In genomic region chr13:50195045-50195444, GRCh38 we compare ENCODE assay signal across 24 cellular contexts.
DNase-seq lines count a peak whose midpoint lies in the region; ATAC-seq, FAIRE-seq and TF ChIP-seq lines count a peak whose summit lies in the region.
"Had no signal": no experiment of that assay in that cellular context is flagged by ENCODE, and none has a peak within 500 bp of the region (broad histone marks: within the 10 kb centered on the region; RNA-seq: fewer than 3 reads in every experiment).

No MANE protein-coding gene starts in this region.

- H3K9me3 ChIP-seq in HepG2 (ENCODE audit: low read length) (no peaks in the 10 kb centered on the region), right lobe of liver (no peaks in the 10 kb centered on the region), Loucy (ENCODE audit: insufficient read depth, low read depth, low read length) (no peaks in the 10 kb centered on the region)
- H3K9me3 ChIP-seq: BE2C, BLaER1 had no signal

- H3K79me2 ChIP-seq in HepG2 (ENCODE audit: insufficient read depth, low read length) (peaks cover 81% of the 10 kb centered on the region), Loucy (ENCODE audit: insufficient read depth, low read length) (peaks cover 100% of the 10 kb centered on the region)

- TF ChIP-seq EP300 in HepG2 (IDR thresholded peaks at IDR 0.05; ENCODE audit: low read depth in 2 of 2, low read length in 2 of 2) (no peak), HepG2 (CRISPR knock-in tag; IDR thresholded peaks at IDR 0.05; ENCODE audit: borderline replicate concordance) (no peak)

- TF ChIP-seq POLR2A in HepG2 (IDR thresholded peaks at IDR 0.05; ENCODE audit: insufficient read depth in 1 of 2, low read depth in 2 of 2, low read length in 2 of 2) (no peak), right lobe of liver (IDR thresholded peaks at IDR 0.05) (no peak)

- TF ChIP-seq CTCF in HepG2 (CRISPR knock-in tag; IDR thresholded peaks at IDR 0.05) (no peak), right lobe of liver (IDR thresholded peaks at IDR 0.05) (no peak), Loucy (conservative IDR thresholded peaks at IDR 0.05; ENCODE audit: low read length) (no peak), GM13977 (IDR thresholded peaks at IDR 0.05; ENCODE audit: extremely low read depth, insufficient read depth, missing control alignments) (no peak)

- H3K4me1 ChIP-seq in HepG2 (ENCODE audit: insufficient read depth, low read length) (peaks cover 34% of the 10 kb centered on the region), right lobe of liver (peaks cover 0 to 5% (median 0%) of the 10 kb centered on the region in 4 donors), Loucy (ENCODE audit: insufficient read depth, low read length, poor library complexity, severe bottlenecking) (peaks cover 74% of the 10 kb centered on the region)
- H3K4me1 ChIP-seq: BLaER1 had no signal

- DNase-seq in HepG2 (ENCODE audit: low spot score) = no peak
- DNase-seq in right lobe of liver = no peak
- no peak for DNase-seq in GM19239 (ENCODE audit: insufficient read length, low spot score)
- no peak for DNase-seq in GM13977 (ENCODE audit: low spot score)
- DNase-seq: 8988T; ACHN; BE2C; C1 segment of cervical spinal cord; CD4-positive, alpha-beta memory T cell; CD4-positive, CD25-positive, alpha-beta regulatory T cell; CD8-positive, alpha-beta memory T cell; COR-L47; DMS 273 treated with DMSO at 0.1 percent for 48 hours; DMS153; DMS53; DMS79; DND-41; EL; GDM1 had no signal

- 68% methylated on average over 4 of the region's 4 CpGs for WGBS in HepG2 (ENCODE audit: low lambda C conversion rate)
- WGBS in right lobe of liver (ENCODE audit: insufficient coverage, low coverage, low lambda C conversion rate, missing lambda C conversion rate) = 70% methylated on average over 4 of the region's 4 CpGs

- ATAC-seq in HepG2 (no peak), right lobe of liver (no peak)
- ATAC-seq: GM12878 had no signal

- POLR2A ChIA-PET in HepG2 (lab: Yijun Ruan, JAX) = no interaction called here

- H2AFZ ChIP-seq in HepG2 (ENCODE audit: low read length) (no peak overlapping the region), Loucy (ENCODE audit: low read length) (no peak overlapping the region)

- peaks cover 5 to 31% of the 10 kb centered on the region in 2 experiments; a peak in 4 of 5 replicates for H3K36me3 ChIP-seq in HepG2 (replicated peaks in 1 of 2; ENCODE audit: control insufficient read depth in 1 of 2, insufficient read depth in 2 of 2, low read length in 2 of 2)
- no peaks in the 10 kb centered on the region for H3K36me3 ChIP-seq in right lobe of liver
- peaks cover 7% of the 10 kb centered on the region; the same call in 1 of the 2 replicates for H3K36me3 ChIP-seq in Loucy (ENCODE audit: insufficient read depth, low read length)
- H3K36me3 ChIP-seq: BE2C, BLaER1 had no signal

- H3F3A ChIP-seq in Loucy (ENCODE audit: low read depth) = 0 out of 2 replicates have a peak, but pooled peaks cover 2% of the 10 kb centered on the region

- CTCF ChIA-PET in HepG2 (lab: Yijun Ruan, JAX; ENCODE audit: low intra/inter-chr PET ratio, low total read pairs) = no interaction called here

- H3K4me3 ChIP-seq in HepG2 (replicated peaks in 1 of 3; ENCODE audit: insufficient read depth in 1 of 3, low read depth in 2 of 3, low read length in 3 of 3) (no peak overlapping the region), right lobe of liver (no peak overlapping the region), Loucy (ENCODE audit: low read length, poor library complexity, severe bottlenecking) (no peak overlapping the region)
- H3K4me3 ChIP-seq: BLaER1, GM12878 had no signal

- intact Hi-C loops in HepG2 (cut with micrococcal nuclease; ENCODE audit: unreplicated experiment) (no loop called here), right lobe of liver (cut with DNase I) (no loop called here)

- in situ Hi-C loops in HepG2 (cut with HindIII; ENCODE audit: extremely low pct_ligation_motif_present, low pct_unique_long_range_greater_than_20kb) (no loop called here), GM13977 (cut with MboI; ENCODE audit: low pct_unique_long_range_greater_than_20kb, low sequenced_read_pairs, unreplicated experiment) (no loop called here)

- H3K27me3 ChIP-seq in HepG2 (ENCODE audit: control insufficient read depth in 1 of 2, insufficient read depth in 2 of 2, low read length in 2 of 2) = no peaks in the 10 kb centered on the region
- H3K27me3 ChIP-seq in right lobe of liver = no peaks in the 10 kb centered on the region
- no peaks in the 10 kb centered on the region for H3K27me3 ChIP-seq in Loucy (ENCODE audit: insufficient read depth, low read length, poor library complexity, severe bottlenecking)
- H3K27me3 ChIP-seq: BE2C, BLaER1 had no signal

- TF ChIP-seq RAD21 in HepG2 (CRISPR knock-in tag; IDR thresholded peaks at IDR 0.05) = no peak

- H3K27ac ChIP-seq in HepG2 (ENCODE audit: extremely low read length, insufficient read depth, low read length) (no peak overlapping the region), right lobe of liver (no peak overlapping the region)
- H3K27ac ChIP-seq: BLaER1 had no signal

- no peaks in the 10 kb centered on the region for H3K9me2 ChIP-seq in Loucy (replicated peaks; ENCODE audit: low read depth, low read length)

- no peak overlapping the region for H3K4me2 ChIP-seq in HepG2 (ENCODE audit: low read depth, low read length)
- H3K4me2 ChIP-seq in Loucy (ENCODE audit: low read depth, low read length, poor library complexity, severe bottlenecking) = peak overlapping the region; percentile 82
- H3K4me2 ChIP-seq: BLaER1 had no signal

- no peak overlapping the region for H3K9ac ChIP-seq in HepG2 (ENCODE audit: insufficient read depth, low read depth, low read length)
- H3K9ac ChIP-seq in Loucy (ENCODE audit: low read depth, low read length, poor library complexity, severe bottlenecking) = no peak overlapping the region
- H3K9ac ChIP-seq: BLaER1 had no signal

- no TSS peak for BruUV-seq in HepG2 (replicated peaks; lab: Mats Ljungman, UMichigan)

- peaks cover 5% of the 10 kb centered on the region for H4K20me1 ChIP-seq in HepG2 (ENCODE audit: insufficient read depth, low read length)
- H4K20me1 ChIP-seq in Loucy (ENCODE audit: insufficient read depth, low read length, poor library complexity, severe bottlenecking) = peaks cover 29% of the 10 kb centered on the region
- H4K20me1 ChIP-seq: BLaER1 had no signal

- FAIRE-seq in HepG2 (lab: Jason Lieb, UNC) = no peak
- no peak for FAIRE-seq in GM19239 (lab: Jason Lieb, UNC)
- FAIRE-seq: A204.1, GM12878, GM12892 had no signal

TF ChIP-seq in HepG2, 621 proteins besides CTCF, POLR2A, EP300 and RAD21:
- peak; percentile 79; the same call in 1 of the 2 replicates for TF ChIP-seq ZNF770 (CRISPR knock-in tag; IDR thresholded peaks at IDR 0.05)
- TF ChIP-seq DPF2 (CRISPR knock-in tag; IDR thresholded peaks at IDR 0.05; ENCODE audit: borderline replicate concordance, low read depth) = no peak
- TF ChIP-seq TRIM22 (IDR thresholded peaks at IDR 0.05) = no peak
